Comparison of ENCODE assay signal across 8 cellular contexts in the genomic region with DNA sequence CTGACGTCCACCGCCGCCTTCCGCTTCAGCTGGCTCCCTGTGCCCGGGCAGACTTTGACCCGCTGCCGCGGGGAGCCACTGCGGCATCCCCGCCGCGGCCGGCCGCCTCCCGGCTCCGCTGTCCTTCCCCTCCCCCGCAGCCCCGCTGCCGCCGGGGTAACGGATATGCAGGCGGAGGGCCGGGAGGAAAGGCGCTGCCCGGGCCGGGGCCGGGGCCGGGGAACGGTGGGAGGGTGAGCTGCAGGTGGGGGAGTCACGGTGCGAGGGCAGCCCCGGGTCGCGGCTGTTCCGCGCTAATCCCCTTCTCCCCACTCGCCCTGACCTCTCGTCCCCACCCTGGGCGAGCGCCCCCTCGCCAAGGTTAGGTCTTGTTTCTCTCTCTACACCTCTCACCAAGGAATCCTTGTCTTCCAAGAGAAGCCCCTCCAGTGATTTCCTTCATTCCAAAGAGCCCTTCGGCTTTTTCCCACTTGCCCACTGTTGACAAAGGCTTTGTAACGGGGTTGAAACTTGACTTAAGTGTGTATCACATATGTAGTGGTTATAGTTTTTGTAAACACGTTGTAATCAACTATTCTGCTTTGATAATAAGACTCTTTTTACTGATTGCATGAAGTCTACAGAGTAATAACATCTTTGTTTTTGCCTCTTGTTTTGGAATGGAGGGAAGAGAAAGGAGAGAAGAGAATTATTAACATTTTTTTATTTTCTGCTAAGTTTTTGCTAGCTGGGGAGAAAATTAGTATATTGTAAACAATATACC. TPM values are rescaled to one million over a fixed set of nuclear protein-coding genes. Genes with fewer than 3 reads are reported as not detected.
DNase-seq lines count a peak whose midpoint lies in the region; ATAC-seq and TF ChIP-seq lines count a peak whose summit lies in the region.

No MANE protein-coding gene starts in this region.

- peaks cover 34% of the 10 kb centered on the region for H3K4me1 ChIP-seq in suprapubic skin

- H3K4me3 Mint-ChIP-seq in nephron progenitor cell: no peak overlapping the region

- TF ChIP-seq CTCF in AG09319 (IDR thresholded peaks at IDR 0.05; ENCODE audit: low read depth, low read length): peak; percentile 23
- no peak for TF ChIP-seq CTCF in fibroblast of mammary gland (conservative IDR thresholded peaks at IDR 0.05; ENCODE audit: control insufficient read depth, insufficient read depth, low read depth, low read length)
- TF ChIP-seq CTCF in nephron progenitor cell (IDR thresholded peaks at IDR 0.05): no peak
- no peak for TF ChIP-seq CTCF in suprapubic skin (IDR thresholded peaks at IDR 0.05)

- H3K9me3 ChIP-seq in suprapubic skin: no peaks in the 10 kb centered on the region

- H3K36me3 Mint-ChIP-seq in nephron progenitor cell (ENCODE audit: low read depth): peaks cover 6% of the 10 kb centered on the region

- no peak overlapping the region for H3K27ac Mint-ChIP-seq in nephron progenitor cell

- H3K36me3 ChIP-seq in suprapubic skin: no peaks in the 10 kb centered on the region

- 1% methylated on average over 19 of the region's 44 CpGs for WGBS in suprapubic skin

- ATAC-seq in GM18861 (IDR thresholded peaks at IDR 0.05; ENCODE audit: unreplicated experiment) (peak; percentile 20), HG03066 (IDR thresholded peaks at IDR 0.05; ENCODE audit: low read depth, unreplicated experiment) (peak; percentile 38)

- DNase-seq in AG09319 (ENCODE audit: extremely low read depth, low read depth) (no peak), NCI-H69 (lab: John Stamatoyannopoulos, UW) (peak; percentile 93), activated T-cell treated with anti-CD3 and anti-CD28 coated beads for 48 hours (ENCODE audit: low read depth) (peak; percentile 58), fibroblast of mammary gland (ENCODE audit: low read depth) (no peak), nephron progenitor cell (peak; percentile 85), suprapubic skin (ENCODE audit: low spot score in 2 of 2) (peak in 1 of 2 donors; percentile 85)

- peaks cover 21% of the 10 kb centered on the region for H3K4me1 Mint-ChIP-seq in nephron progenitor cell

- H3K9me3 Mint-ChIP-seq in nephron progenitor cell: no peaks in the 10 kb centered on the region

- no peak for TF ChIP-seq EP300 in suprapubic skin (IDR thresholded peaks at IDR 0.05)

- peak overlapping the region; percentile 89 for H3K27ac ChIP-seq in suprapubic skin

- no peaks in the 10 kb centered on the region for H3K27me3 Mint-ChIP-seq in nephron progenitor cell (ENCODE audit: low read depth, poor library complexity)

- H3K4me3 ChIP-seq in fibroblast of mammary gland (ENCODE audit: control insufficient read depth, low read depth, low read length) (peak overlapping the region; percentile 83), suprapubic skin (peak overlapping the region; percentile 87)

- TF ChIP-seq POLR2A in suprapubic skin (IDR thresholded peaks at IDR 0.05): no peak

- H3K27me3 ChIP-seq in suprapubic skin: no peaks in the 10 kb centered on the region

RNA-seq across cellular contexts. Expression of gene XPR1, which starts 0.7 kb away (rescaled TPM):
- 10 to 100 TPM; 13.4 to 22.1 (median 14.9) TPM for total RNA-seq in suprapubic skin

Comparison
In these comparisons a context has a peak if more than half of its experiments do, and no peak if none do; other contexts are left out.
1. DNase-seq: peak in NCI-H69 (single experiment), activated T-cell treated with anti-CD3 and anti-CD28 coated beads for 48 hours (single experiment) and nephron progenitor cell (single experiment); none in AG09319 (single experiment) and fibroblast of mammary gland (single experiment).